Comparison of ENCODE assay signal across 1 cellular context in genomic region chr20:24533449-24533848, GRCh38.
TF ChIP-seq lines count a peak whose summit lies in the region.

No MANE protein-coding gene starts in this region.

TF ChIP-seq in HepG2, 621 proteins besides CTCF, POLR2A, EP300 and RAD21 (continued from another document):
- TF ChIP-seq AHDC1 (CRISPR knock-in tag; IDR thresholded peaks at IDR 0.05; ENCODE audit: borderline replicate concordance) (no peak), ZIK1 (CRISPR knock-in tag; IDR thresholded peaks at IDR 0.05; ENCODE audit: borderline replicate concordance, low read depth) (no peak), ZNF329 (CRISPR knock-in tag; IDR thresholded peaks at IDR 0.05; ENCODE audit: low read depth) (no peak), ZNF574 (CRISPR knock-in tag; IDR thresholded peaks at IDR 0.05) (no peak), PBX2 (CRISPR knock-in tag; IDR thresholded peaks at IDR 0.05) (no peak), ZNF34 (CRISPR knock-in tag; IDR thresholded peaks at IDR 0.05; ENCODE audit: borderline replicate concordance) (no peak), GFI1 (CRISPR knock-in tag; IDR thresholded peaks at IDR 0.05; ENCODE audit: borderline replicate concordance) (no peak), ATF3 (CRISPR knock-in tag; IDR thresholded peaks at IDR 0.05) (no peak), ZNF766 (CRISPR knock-in tag; IDR thresholded peaks at IDR 0.05; ENCODE audit: borderline replicate concordance) (no peak), DMTF1 (CRISPR knock-in tag; IDR thresholded peaks at IDR 0.05) (no peak), POGK (CRISPR knock-in tag; conservative IDR thresholded peaks at IDR 0.05) (no peak), ZNF558 (CRISPR knock-in tag; IDR thresholded peaks at IDR 0.05; ENCODE audit: borderline replicate concordance) (no peak)
